8 cellular contexts compared by ENCODE assay signal in the genomic region with DNA sequence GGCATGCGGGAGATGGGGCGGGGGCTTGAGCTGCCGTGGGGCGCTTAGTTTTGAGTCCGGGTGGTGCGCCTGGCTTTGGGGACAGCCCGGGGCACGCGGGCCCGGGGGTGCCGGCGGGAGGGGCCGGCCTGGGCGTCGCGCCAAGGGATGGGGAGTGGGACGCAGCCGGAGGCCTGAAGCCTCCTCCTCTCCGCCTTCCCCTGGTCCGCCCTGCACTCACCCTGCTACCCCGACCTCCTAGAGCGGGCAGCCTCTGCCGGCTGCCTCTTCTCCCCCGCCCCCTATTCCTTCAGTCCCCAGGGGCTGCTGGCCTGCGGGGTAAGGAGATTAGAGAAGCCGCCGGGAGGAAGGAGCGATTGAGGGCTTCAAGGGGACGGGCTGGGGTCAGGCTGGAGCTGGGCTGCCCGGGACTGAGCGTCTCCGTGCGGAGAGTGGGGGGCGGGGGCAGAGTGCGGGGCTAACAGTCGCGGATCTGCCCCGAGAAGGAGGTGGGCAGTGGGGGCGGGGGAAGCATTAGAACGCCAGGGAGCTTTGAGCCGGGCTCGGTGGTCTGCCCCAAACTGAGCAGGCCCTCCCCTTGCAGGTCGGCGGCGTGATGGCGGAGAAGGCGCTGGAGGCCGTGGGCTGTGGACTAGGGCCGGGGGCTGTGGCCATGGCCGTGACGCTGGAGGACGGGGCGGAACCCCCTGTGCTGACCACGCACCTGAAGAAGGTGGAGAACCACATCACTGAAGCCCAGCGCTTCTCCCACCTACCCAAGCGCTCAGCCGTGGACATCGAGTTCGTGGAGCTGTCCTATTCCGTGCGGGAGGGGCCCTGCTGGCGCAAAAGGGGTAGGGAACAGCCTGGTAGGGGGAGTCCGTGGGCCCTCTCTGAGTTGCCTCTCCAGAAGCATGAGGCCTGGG. TPM values are rescaled to one million over a fixed set of nuclear protein-coding genes. Genes with fewer than 3 reads are reported as not detected.
DNase-seq lines count a peak whose midpoint lies in the region; ATAC-seq lines count a peak whose summit lies in the region.

No MANE protein-coding gene starts in this region.

- H3K27me3 Mint-ChIP-seq in activated T-helper 1 cell treated with anti-CD3 and anti-CD28 coated beads, Interleukin-12 subunit alpha, Interleukin-12 subunit beta, Interleukin-2, Interleukin-4 antibody, amounts not matched to agents 30 ng/mL and 10 ng/mL and 1 ng/mL, durations not matched to agents 14 hours and 24 hours and 36 hours (ENCODE audit: insufficient read depth): peaks cover 62% of the 10 kb centered on the region
- H3K27me3 Mint-ChIP-seq in stimulated activated naive CD8-positive, alpha-beta T cell treated with anti-CD3 and anti-CD28 coated beads, Interleukin-15, amount 100 ng/mL, for 72 hours: peaks cover 63% of the 10 kb centered on the region

- intact Hi-C loops in activated T-helper 1 cell treated with anti-CD3 and anti-CD28 coated beads, Interleukin-12 subunit alpha, Interleukin-12 subunit beta, Interleukin-2, Interleukin-4 antibody, amounts not matched to agents 30 ng/mL and 10 ng/mL and 1 ng/mL, durations not matched to agents 14 hours and 24 hours and 36 hours (cut with micrococcal nuclease): no loop called here

- ATAC-seq in activated CD4-positive, CD25-positive, alpha-beta regulatory T cell treated with anti-CD3 and anti-CD28 coated beads, Interleukin-2, amount 50 U/mL, for 24 hours: peak; percentile 42 to 52
- peak; percentile 64 for ATAC-seq in stimulated activated naive CD8-positive, alpha-beta T cell treated with anti-CD3 and anti-CD28 coated beads, Interleukin-15, amount 100 ng/mL, for 72 hours
- no peak for ATAC-seq in GM18868 (IDR thresholded peaks at IDR 0.05; ENCODE audit: unreplicated experiment)

- peaks cover 13% of the 10 kb centered on the region for H3K4me1 Mint-ChIP-seq in activated T-helper 1 cell treated with anti-CD3 and anti-CD28 coated beads, Interleukin-12 subunit alpha, Interleukin-12 subunit beta, Interleukin-2, Interleukin-4 antibody, amounts not matched to agents 30 ng/mL and 10 ng/mL and 1 ng/mL, durations not matched to agents 14 hours and 24 hours and 36 hours (ENCODE audit: low read depth)
- peaks cover 16% of the 10 kb centered on the region for H3K4me1 Mint-ChIP-seq in stimulated activated naive CD8-positive, alpha-beta T cell treated with anti-CD3 and anti-CD28 coated beads, Interleukin-15, amount 100 ng/mL, for 72 hours

- no peak for DNase-seq in activated CD4-positive, CD25-positive, alpha-beta regulatory T cell treated with anti-CD3 and anti-CD28 coated beads, Interleukin-2, amount 50 U/mL, for 72 hours
- DNase-seq in activated T-helper 1 cell treated with anti-CD3 and anti-CD28 coated beads, Interleukin-12 subunit alpha, Interleukin-12 subunit beta, Interleukin-2, Interleukin-4 antibody, amounts not matched to agents 30 ng/mL and 10 ng/mL and 1 ng/mL, durations not matched to agents 14 hours and 24 hours and 36 hours (ENCODE audit: low spot score): no peak
- peak; percentile 58 for DNase-seq in iPS-NIHi11 (ENCODE audit: low spot score)
- DNase-seq in stimulated activated naive CD8-positive, alpha-beta T cell treated with anti-CD3 and anti-CD28 coated beads, Interleukin-15, amount 100 ng/mL, for 72 hours: no peak
- no peak for DNase-seq in T-helper 1 cell
- DNase-seq in stimulated activated CD4-positive, alpha-beta T cell treated with anti-CD3 and anti-CD28 coated beads, Interleukin-2, amount 100 ng/mL, for 24 hours: no peak

- H3K4me3 Mint-ChIP-seq in activated T-helper 1 cell treated with anti-CD3 and anti-CD28 coated beads, Interleukin-12 subunit alpha, Interleukin-12 subunit beta, Interleukin-2, Interleukin-4 antibody, amounts not matched to agents 30 ng/mL and 10 ng/mL and 1 ng/mL, durations not matched to agents 14 hours and 24 hours and 36 hours: peak overlapping the region; percentile 67
- H3K4me3 Mint-ChIP-seq in stimulated activated naive CD8-positive, alpha-beta T cell treated with anti-CD3 and anti-CD28 coated beads, Interleukin-15, amount 100 ng/mL, for 72 hours: peak overlapping the region in 1 of 2 donors; percentile 81

- no peak overlapping the region for H3K27ac Mint-ChIP-seq in activated T-helper 1 cell treated with anti-CD3 and anti-CD28 coated beads, Interleukin-12 subunit alpha, Interleukin-12 subunit beta, Interleukin-2, Interleukin-4 antibody, amounts not matched to agents 30 ng/mL and 10 ng/mL and 1 ng/mL, durations not matched to agents 14 hours and 24 hours and 36 hours
- no peak overlapping the region for H3K27ac Mint-ChIP-seq in stimulated activated naive CD8-positive, alpha-beta T cell treated with anti-CD3 and anti-CD28 coated beads, Interleukin-15, amount 100 ng/mL, for 72 hours

- no peaks in the 10 kb centered on the region for H3K36me3 Mint-ChIP-seq in activated T-helper 1 cell treated with anti-CD3 and anti-CD28 coated beads, Interleukin-12 subunit alpha, Interleukin-12 subunit beta, Interleukin-2, Interleukin-4 antibody, amounts not matched to agents 30 ng/mL and 10 ng/mL and 1 ng/mL, durations not matched to agents 14 hours and 24 hours and 36 hours (ENCODE audit: low read depth)

- no peaks in the 10 kb centered on the region for H3K9me3 Mint-ChIP-seq in activated T-helper 1 cell treated with anti-CD3 and anti-CD28 coated beads, Interleukin-12 subunit alpha, Interleukin-12 subunit beta, Interleukin-2, Interleukin-4 antibody, amounts not matched to agents 30 ng/mL and 10 ng/mL and 1 ng/mL, durations not matched to agents 14 hours and 24 hours and 36 hours
- H3K9me3 Mint-ChIP-seq in stimulated activated naive CD8-positive, alpha-beta T cell treated with anti-CD3 and anti-CD28 coated beads, Interleukin-15, amount 100 ng/mL, for 72 hours: no peaks in the 10 kb centered on the region

RNA-seq across cellular contexts. Expression of gene ABCG4, which starts 0.8 kb away (rescaled TPM):
- total RNA-seq in activated T-helper 1 cell treated with anti-CD3 and anti-CD28 coated beads, Interleukin-12 subunit alpha, Interleukin-12 subunit beta, Interleukin-2, Interleukin-4 antibody, amounts not matched to agents 30 ng/mL and 10 ng/mL and 1 ng/mL, durations not matched to agents 14 hours and 24 hours and 36 hours: 0.07 TPM in 1 of 2 replicates, not detected in the other

RNA-seq across cellular contexts. Expression of gene NLRX1, which starts 18.9 kb away (rescaled TPM):
- total RNA-seq in activated T-helper 1 cell treated with anti-CD3 and anti-CD28 coated beads, Interleukin-12 subunit alpha, Interleukin-12 subunit beta, Interleukin-2, Interleukin-4 antibody, amounts not matched to agents 30 ng/mL and 10 ng/mL and 1 ng/mL, durations not matched to agents 14 hours and 24 hours and 36 hours: 24.1 and 29.5 TPM in 2 replicates

RNA-seq across cellular contexts. Expression of gene HINFP, which starts 28.2 kb away (rescaled TPM):
- 31.2 and 35.2 TPM in 2 replicates for total RNA-seq in activated T-helper 1 cell treated with anti-CD3 and anti-CD28 coated beads, Interleukin-12 subunit alpha, Interleukin-12 subunit beta, Interleukin-2, Interleukin-4 antibody, amounts not matched to agents 30 ng/mL and 10 ng/mL and 1 ng/mL, durations not matched to agents 14 hours and 24 hours and 36 hours

RNA-seq across cellular contexts. Expression of gene NHERF4, which starts 35.7 kb away (rescaled TPM):
- 0.56 TPM in 1 of 2 replicates, not detected in the other for total RNA-seq in activated T-helper 1 cell treated with anti-CD3 and anti-CD28 coated beads, Interleukin-12 subunit alpha, Interleukin-12 subunit beta, Interleukin-2, Interleukin-4 antibody, amounts not matched to agents 30 ng/mL and 10 ng/mL and 1 ng/mL, durations not matched to agents 14 hours and 24 hours and 36 hours

RNA-seq across cellular contexts. Expression of gene C2CD2L, which starts 42.5 kb away (rescaled TPM):
- total RNA-seq in activated T-helper 1 cell treated with anti-CD3 and anti-CD28 coated beads, Interleukin-12 subunit alpha, Interleukin-12 subunit beta, Interleukin-2, Interleukin-4 antibody, amounts not matched to agents 30 ng/mL and 10 ng/mL and 1 ng/mL, durations not matched to agents 14 hours and 24 hours and 36 hours: 35.7 and 38.2 TPM in 2 replicates
